Comparison of ENCODE assay signal across 9 cellular contexts in genomic region chr6:157822221-157823000, GRCh38. TPM values are rescaled to one million over a fixed set of nuclear protein-coding genes. Genes with fewer than 3 reads are reported as not detected.
A peak's percentile ranks its signal among the peaks of the same experiment; 100 is the strongest.
DNase-seq lines count a peak whose midpoint lies in the region; ATAC-seq and TF ChIP-seq lines count a peak whose summit lies in the region.
"Had no signal": no experiment of that assay in that cellular context is flagged by ENCODE, and none has a peak within 500 bp of the region (broad histone marks: within the 10 kb centered on the region; RNA-seq: fewer than 3 reads in every experiment).

No MANE protein-coding gene starts in this region.

- H3K79me2 ChIP-seq in fibroblast of lung (ENCODE audit: control insufficient read depth, insufficient read depth, low read length) = peaks cover 32% of the 10 kb centered on the region

- peak overlapping the region; percentile 17 to 53 (median 48) for H3K4me3 ChIP-seq in fibroblast of lung (replicated peaks in 1 of 4; ENCODE audit: control extremely low read depth in 1 of 4, insufficient read depth in 1 of 4, low read depth in 3 of 4, low read length in 4 of 4)
- peak overlapping the region; percentile 57 to 84 for H3K4me3 ChIP-seq in neuronal stem cell (ENCODE audit: low read length in 2 of 2)

- DNase-seq in CD4-positive, alpha-beta T cell = peak in 7 of 10 experiments; percentile 9 to 49 (median 24)
- DNase-seq in activated CD8-positive, alpha-beta T cell treated with anti-CD3 and anti-CD28 coated beads, Interleukin-2, amount 10 ng/mL, durations not matched to agents 7 days and 5 days = no peak
- DNase-seq in fibroblast of lung (ENCODE audit: low read depth in 2 of 2) = no peak
- DNase-seq in neuronal stem cell (ENCODE audit: low spot score) = no peak
- no peak for DNase-seq in NCI-H510A (lab: John Stamatoyannopoulos, UW)
- no peak for DNase-seq in Kasumi-1 (lab: John Stamatoyannopoulos, UW)

- no peaks in the 10 kb centered on the region for H4K20me1 ChIP-seq in fibroblast of lung (ENCODE audit: control insufficient read depth, extremely low read depth, insufficient read depth, low read length)

- H3K36me3 ChIP-seq in fibroblast of lung (ENCODE audit: control insufficient read depth, insufficient read depth, low read length) (no peaks in the 10 kb centered on the region), neuronal stem cell (replicated peaks in 1 of 2; ENCODE audit: control insufficient read depth in 2 of 2, insufficient read depth in 2 of 2, low read length in 2 of 2) (no peaks in the 10 kb centered on the region)
- H3K36me3 ChIP-seq: HAP-1 had no signal

- no peaks in the 10 kb centered on the region for H3K79me1 ChIP-seq in neuronal stem cell (ENCODE audit: low read depth, low read length)

- peaks cover 3% of the 10 kb centered on the region for H3K4me1 ChIP-seq in fibroblast of lung (ENCODE audit: control insufficient read depth, extremely low read depth, insufficient read depth, low read length)
- peaks cover 0 to 1% of the 10 kb centered on the region in 2 donors for H3K4me1 ChIP-seq in neuronal stem cell (ENCODE audit: control insufficient read depth in 2 of 2, insufficient read depth in 1 of 2, low read depth in 1 of 2, low read length in 2 of 2)

- H2AK5ac ChIP-seq in neuronal stem cell (ENCODE audit: low read depth, low read length) = no peak overlapping the region

- CTCF ChIA-PET in CD4-positive, alpha-beta T cell (lab: Charles Lee) = no interaction called here
- CTCF ChIA-PET in activated CD8-positive, alpha-beta T cell treated with anti-CD3 and anti-CD28 coated beads, Interleukin-2, amount 10 ng/mL, durations not matched to agents 7 days and 5 days (lab: Charles Lee) = interaction anchor here (1.2 kb wide), 1 partner anchor 204 kb away, joined by 3 read pairs; no protein-coding TSS in a partner anchor

- H3K9me3 Mint-ChIP-seq in CD4-positive, alpha-beta T cell = no peaks in the 10 kb centered on the region
- H3K9me3 Mint-ChIP-seq in activated CD8-positive, alpha-beta T cell treated with anti-CD3 and anti-CD28 coated beads, Interleukin-2, amount 10 ng/mL, durations not matched to agents 7 days and 5 days (ENCODE audit: insufficient read depth) = no peaks in the 10 kb centered on the region

- no peak for TF ChIP-seq CTCF in CD4-positive, alpha-beta T cell (IDR thresholded peaks at IDR 0.05)
- TF ChIP-seq CTCF in fibroblast of lung (conservative IDR thresholded peaks at IDR 0.05 in 1 of 2, IDR thresholded peaks at IDR 0.05 in 1 of 2; ENCODE audit: low read depth in 1 of 2, low read length in 2 of 2) = no peak

- intact Hi-C loops in CD4-positive, alpha-beta T cell (cut with DNase I, micrococcal nuclease) = loop anchor here (2.0 to 5.0 kb wide), 3 partner anchors 40 to 345 kb away; partner anchors contain the start of genes GTF2H5 (in 1 of the 2) and SERAC1 (in 1 of the 2)

- no peak overlapping the region for H2BK15ac ChIP-seq in neuronal stem cell (ENCODE audit: low read length)

- ATAC-seq in CD4-positive, alpha-beta T cell (ENCODE audit: poor library complexity) = peak; percentile 5
- ATAC-seq in HG02678 (IDR thresholded peaks at IDR 0.05; ENCODE audit: unreplicated experiment) (peak; percentile 8), GM21723 (IDR thresholded peaks at IDR 0.05; ENCODE audit: unreplicated experiment) (no peak)
- ATAC-seq in activated CD8-positive, alpha-beta T cell treated with anti-CD3 and anti-CD28 coated beads, Interleukin-2, amount 10 ng/mL, durations not matched to agents 7 days and 5 days = no peak

- peaks cover 54% of the 10 kb centered on the region for H3K4me1 Mint-ChIP-seq in CD4-positive, alpha-beta T cell (ENCODE audit: low read depth)
- peaks cover 24% of the 10 kb centered on the region for H3K4me1 Mint-ChIP-seq in activated CD8-positive, alpha-beta T cell treated with anti-CD3 and anti-CD28 coated beads, Interleukin-2, amount 10 ng/mL, durations not matched to agents 7 days and 5 days (ENCODE audit: low read depth)

- H2BK12ac ChIP-seq in neuronal stem cell (ENCODE audit: low read length) = no peak overlapping the region

- no peak overlapping the region for H3K14ac ChIP-seq in neuronal stem cell (ENCODE audit: low read length)

- H3K23ac ChIP-seq in neuronal stem cell (ENCODE audit: low read depth, low read length, poor library complexity) = no peak overlapping the region

- peak overlapping the region; percentile 97 for H3K18ac ChIP-seq in neuronal stem cell (ENCODE audit: low read length)

- POLR2A ChIA-PET in CD4-positive, alpha-beta T cell (lab: Charles Lee) = interaction anchor here (0.7 to 1.1 kb wide), 5 partner anchors 11 to 62 kb away, joined by 3 to 6 read pairs (median 5); no protein-coding TSS in a partner anchor
- POLR2A ChIA-PET in activated CD8-positive, alpha-beta T cell treated with anti-CD3 and anti-CD28 coated beads, Interleukin-2, amount 10 ng/mL, durations not matched to agents 7 days and 5 days (lab: Charles Lee) = interaction anchor here (1.0 kb wide), 1 partner anchor 60 kb away, joined by 4 read pairs; no protein-coding TSS in a partner anchor

- peak overlapping the region; percentile 93 for H3K27ac Mint-ChIP-seq in CD4-positive, alpha-beta T cell
- H3K27ac Mint-ChIP-seq in activated CD8-positive, alpha-beta T cell treated with anti-CD3 and anti-CD28 coated beads, Interleukin-2, amount 10 ng/mL, durations not matched to agents 7 days and 5 days = no peak overlapping the region

- H3K4ac ChIP-seq in neuronal stem cell (ENCODE audit: low read length) = no peak overlapping the region

- H3K9me3 ChIP-seq in CD4-positive, alpha-beta T cell (ENCODE audit: control insufficient read depth, low read length) = no peaks in the 10 kb centered on the region
- H3K9me3 ChIP-seq in fibroblast of lung (ENCODE audit: control insufficient read depth, insufficient read depth, low read depth, low read length) (no peaks in the 10 kb centered on the region), neuronal stem cell (replicated peaks in 1 of 2; ENCODE audit: control insufficient read depth in 2 of 2, insufficient read depth in 1 of 2, low read depth in 1 of 2, low read length in 2 of 2) (no peaks in the 10 kb centered on the region)
- H3K9me3 ChIP-seq: HAP-1 had no signal

- H2AFZ ChIP-seq in fibroblast of lung (ENCODE audit: low read length) (peak overlapping the region; percentile 64), neuronal stem cell (ENCODE audit: low read length) (peak overlapping the region; percentile 94)

- WGBS in neuronal stem cell (ENCODE audit: extremely low coverage in 2 of 2, insufficient read length in 2 of 2, insufficient replicate concordance in 1 of 2), 2 donors = no CpG with 5 or more reads among the region's 53 CpGs

- H2BK120ac ChIP-seq in neuronal stem cell (ENCODE audit: low read depth, low read length) = no peak overlapping the region

- no peak overlapping the region for H2BK5ac ChIP-seq in neuronal stem cell (ENCODE audit: low read length)

- H3K4me3 Mint-ChIP-seq in CD4-positive, alpha-beta T cell = peak overlapping the region; percentile 80
- peak overlapping the region; percentile 61 for H3K4me3 Mint-ChIP-seq in activated CD8-positive, alpha-beta T cell treated with anti-CD3 and anti-CD28 coated beads, Interleukin-2, amount 10 ng/mL, durations not matched to agents 7 days and 5 days

- H3K27me3 ChIP-seq in CD4-positive, alpha-beta T cell (ENCODE audit: control insufficient read depth, insufficient read depth, low read length) = no peaks in the 10 kb centered on the region
- H3K27me3 ChIP-seq in fibroblast of lung (ENCODE audit: control insufficient read depth, insufficient read depth, low read length) = no peaks in the 10 kb centered on the region
- peaks cover 0 to 11% (median 2%) of the 10 kb centered on the region in 3 experiments for H3K27me3 ChIP-seq in neuronal stem cell (ENCODE audit: control insufficient read depth in 3 of 3, insufficient read depth in 3 of 3, low read depth in 1 of 3, low read length in 3 of 3)

- no peak overlapping the region for H3K27ac ChIP-seq in CD4-positive, alpha-beta T cell (ENCODE audit: low read depth, low read length)
- H3K27ac ChIP-seq in fibroblast of lung (ENCODE audit: insufficient read depth, low read length) (peak overlapping the region; percentile 91), neuronal stem cell (replicated peaks; ENCODE audit: low read length) (no peak overlapping the region)

- H3K36me3 Mint-ChIP-seq in CD4-positive, alpha-beta T cell (ENCODE audit: low read depth) = peaks cover 10% of the 10 kb centered on the region
- H3K36me3 Mint-ChIP-seq in activated CD8-positive, alpha-beta T cell treated with anti-CD3 and anti-CD28 coated beads, Interleukin-2, amount 10 ng/mL, durations not matched to agents 7 days and 5 days (ENCODE audit: low read depth) = peaks cover 12% of the 10 kb centered on the region

- H4K91ac ChIP-seq in neuronal stem cell (ENCODE audit: low read depth, low read length, poor library complexity) = no peak overlapping the region

- H3K9ac ChIP-seq in fibroblast of lung (ENCODE audit: insufficient read depth, low read length) (peak overlapping the region; percentile 80), neuronal stem cell (ENCODE audit: low read depth, low read length, poor library complexity) (peak overlapping the region; percentile 60)

- H3K4me2 ChIP-seq in fibroblast of lung (ENCODE audit: extremely low read depth, insufficient read depth, low read length) (peak overlapping the region; percentile 83), neuronal stem cell (ENCODE audit: insufficient read depth, low read length, poor library complexity, severe bottlenecking) (peak overlapping the region; percentile 54)

- H4K8ac ChIP-seq in neuronal stem cell (ENCODE audit: low read depth, low read length) = peak overlapping the region; percentile 0

- no peaks in the 10 kb centered on the region for H3K27me3 Mint-ChIP-seq in CD4-positive, alpha-beta T cell
- H3K27me3 Mint-ChIP-seq in activated CD8-positive, alpha-beta T cell treated with anti-CD3 and anti-CD28 coated beads, Interleukin-2, amount 10 ng/mL, durations not matched to agents 7 days and 5 days (ENCODE audit: low read depth) = peaks cover 33% of the 10 kb centered on the region

RNA-seq across cellular contexts. Expression of gene SNX9, which starts 0.6 kb away (rescaled TPM):
- total RNA-seq in CD4-positive, alpha-beta T cell = 10 to 100 TPM; 46.6 to 48.5 TPM
- 1 to 10 TPM; 9.1 to 9.2 TPM for total RNA-seq in activated CD8-positive, alpha-beta T cell treated with anti-CD3 and anti-CD28 coated beads, Interleukin-2, amount 10 ng/mL, durations not matched to agents 7 days and 5 days
- total RNA-seq in fibroblast of lung = 117 and 120 TPM in 2 replicates
- polyA plus RNA-seq in fibroblast of lung = 56.8 and 85.2 TPM in 2 replicates
- polyA plus RNA-seq in fibroblast of lung (2012) = 37.9 and 56.4 TPM in 2 replicates
- polyA minus RNA-seq in fibroblast of lung (ENCODE audit: low replicate concordance) = 13.5 and 23.2 TPM in 2 replicates
- polyA plus RNA-seq in neuronal stem cell (2013, experiment 1 of 2) = 21.0 TPM
- 21.3 TPM for polyA plus RNA-seq in neuronal stem cell (2013, experiment 2 of 2)

Comparison
In these comparisons a context has a peak if more than half of its experiments do, and no peak if none do; other contexts are left out.
1. ATAC-seq: peak in CD4-positive, alpha-beta T cell (single experiment) and HG02678 (single experiment); none in activated CD8-positive, alpha-beta T cell treated with anti-CD3 and anti-CD28 coated beads, Interleukin-2, amount 10 ng/mL, durations not matched to agents 7 days and 5 days (single experiment) and GM21723 (single experiment).
2. DNase-seq: peak in CD4-positive, alpha-beta T cell (7 of 10); none in activated CD8-positive, alpha-beta T cell treated with anti-CD3 and anti-CD28 coated beads, Interleukin-2, amount 10 ng/mL, durations not matched to agents 7 days and 5 days (single experiment), fibroblast of lung (0 of 2), neuronal stem cell (single experiment), NCI-H510A (single experiment) and Kasumi-1 (0 of 2).
3. RNA of gene SNX9, which starts 0.6 kb away (total RNA-seq): 117 to 120 TPM in fibroblast of lung and 46.6 to 48.5 TPM in CD4-positive, alpha-beta T cell; 9.1 to 9.2 TPM in activated CD8-positive, alpha-beta T cell treated with anti-CD3 and anti-CD28 coated beads, Interleukin-2, amount 10 ng/mL, durations not matched to agents 7 days and 5 days; every median in the first group is over 4 times any median in the second.